17 cellular contexts compared by ENCODE assay signal in genomic region chr10:5895365-5895764, GRCh38. TPM values are rescaled to one million over a fixed set of nuclear protein-coding genes. Genes with fewer than 3 reads are reported as not detected.
DNase-seq lines count a peak whose midpoint lies in the region; ATAC-seq and TF ChIP-seq lines count a peak whose summit lies in the region.
"Had no signal": no experiment of that assay in that cellular context is flagged by ENCODE, and none has a peak within 500 bp of the region (broad histone marks: within the 10 kb centered on the region; RNA-seq: fewer than 3 reads in every experiment).

No MANE protein-coding gene starts in this region.

- DNase-seq in heart left ventricle, result no peak
- no peak for DNase-seq in cardiac septum (ENCODE audit: low spot score)
- DNase-seq in T-helper 17 cell, result no peak
- DNase-seq in stimulated activated CD4-positive, alpha-beta T cell treated with anti-CD3 and anti-CD28 coated beads, Interleukin-2, amount 100 ng/mL, for 24 hours, result no peak
- no peak for DNase-seq in SKM-1 (lab: John Stamatoyannopoulos, UW; ENCODE audit: unreplicated experiment)
- DNase-seq: DMS53, Karpas-422, midbrain, NCI-H1417, NCI-H345, nucleus accumbens, SIG-M5 had no signal

- WGBS in heart left ventricle, 4 donors, result 71 to 86% (median 80%) methylated on average over 3 of the region's 3 CpGs

- H3K27ac ChIP-seq in heart left ventricle, result peak overlapping the region in 9 of 12 donors; percentile 14 to 87 (median 59)
- H3K27ac ChIP-seq: adrenal gland, epithelial cell of prostate, upper lobe of left lung had no signal

- TF ChIP-seq POLR2A in heart left ventricle (IDR thresholded peaks at IDR 0.05), result no peak

- H3K9me3 ChIP-seq in heart left ventricle (peaks cover 0 to 9% (median 3%) of the 10 kb centered on the region in 12 donors), T-helper 17 cell (ENCODE audit: control insufficient read depth, low read length, poor library complexity, severe bottlenecking) (no peaks in the 10 kb centered on the region)
- H3K9me3 ChIP-seq: adrenal gland had no signal

- peaks cover 2 to 74% (median 52%) of the 10 kb centered on the region in 12 donors for H3K4me1 ChIP-seq in heart left ventricle

- no peaks in the 10 kb centered on the region for H3K27me3 Mint-ChIP-seq in T-helper 17 cell
- H3K27me3 Mint-ChIP-seq in stimulated activated memory B cell treated with anti-CD40 and anti-IgM and Interleukin-4, amounts not matched to agents 10 μg/mL and 1 μg/mL and 100 μg/mL, for 72 hours, result no peaks in the 10 kb centered on the region

- ATAC-seq in heart left ventricle (no peak), GM19395 (IDR thresholded peaks at IDR 0.05; ENCODE audit: unreplicated experiment) (peak; percentile 15), T-helper 17 cell (no peak)
- ATAC-seq in stimulated activated memory B cell treated with anti-CD40 and anti-IgM and Interleukin-4, amounts not matched to agents 10 μg/mL and 1 μg/mL and 100 μg/mL, for 72 hours, result no peak

- no peak for TF ChIP-seq CTCF in heart left ventricle (IDR thresholded peaks at IDR 0.05)

- H3K4me1 Mint-ChIP-seq in T-helper 17 cell, result peaks cover 44% of the 10 kb centered on the region
- peaks cover 68% of the 10 kb centered on the region for H3K4me1 Mint-ChIP-seq in stimulated activated memory B cell treated with anti-CD40 and anti-IgM and Interleukin-4, amounts not matched to agents 10 μg/mL and 1 μg/mL and 100 μg/mL, for 72 hours

- peaks cover 0 to 50% (median 25%) of the 10 kb centered on the region in 9 donors for H3K36me3 ChIP-seq in heart left ventricle

- H3K4me3 ChIP-seq in heart left ventricle, result no peak overlapping the region
- H3K4me3 ChIP-seq: adrenal gland, upper lobe of left lung had no signal

- intact Hi-C loops in heart left ventricle (cut with DNase I), result loop anchor here in 1 of 10 donors (10.0 kb wide), 1 partner anchor 189 kb away; the partner anchor contains the start of gene RBM17
- intact Hi-C loops in cardiac septum (cut with DNase I), result no loop called here

- peak overlapping the region; percentile 65 for H3K4me3 Mint-ChIP-seq in T-helper 17 cell
- H3K4me3 Mint-ChIP-seq in stimulated activated memory B cell treated with anti-CD40 and anti-IgM and Interleukin-4, amounts not matched to agents 10 μg/mL and 1 μg/mL and 100 μg/mL, for 72 hours, result peak overlapping the region; percentile 36

- peaks cover 2% of the 10 kb centered on the region for H3K36me3 Mint-ChIP-seq in T-helper 17 cell (ENCODE audit: low read depth)
- H3K36me3 Mint-ChIP-seq in stimulated activated memory B cell treated with anti-CD40 and anti-IgM and Interleukin-4, amounts not matched to agents 10 μg/mL and 1 μg/mL and 100 μg/mL, for 72 hours, result peaks cover 61% of the 10 kb centered on the region

- peak overlapping the region; percentile 91 for H3K27ac Mint-ChIP-seq in T-helper 17 cell
- H3K27ac Mint-ChIP-seq in stimulated activated memory B cell treated with anti-CD40 and anti-IgM and Interleukin-4, amounts not matched to agents 10 μg/mL and 1 μg/mL and 100 μg/mL, for 72 hours, result peak overlapping the region; percentile 87

- no peaks in the 10 kb centered on the region for H3K27me3 ChIP-seq in heart left ventricle
- H3K27me3 ChIP-seq: adrenal gland, upper lobe of left lung had no signal

- no peaks in the 10 kb centered on the region for H3K9me3 Mint-ChIP-seq in stimulated activated memory B cell treated with anti-CD40 and anti-IgM and Interleukin-4, amounts not matched to agents 10 μg/mL and 1 μg/mL and 100 μg/mL, for 72 hours

RNA-seq across cellular contexts. Expression of gene FBH1, which starts 5.3 kb away (rescaled TPM):
- total RNA-seq in heart left ventricle (100 to 1,000 TPM in 2 of 9 donors, 10 to 100 TPM in 7; 57.4 to 111 (median 83.5) TPM), cardiac septum (73.8 TPM), T-helper 17 cell (10 to 100 TPM; 51.6 to 69.0 TPM)
- 10 to 100 TPM; 59.1 to 84.4 TPM for polyA plus RNA-seq in heart left ventricle

RNA-seq across cellular contexts. Expression of gene ANKRD16, which starts 5.7 kb away (rescaled TPM):
- total RNA-seq in heart left ventricle (1 to 10 TPM; 1.7 to 5.0 (median 2.9) TPM), cardiac septum (3.9 TPM), T-helper 17 cell (1 to 10 TPM; 3.2 to 4.0 TPM)
- 1 to 10 TPM; 2.0 to 2.7 TPM for polyA plus RNA-seq in heart left ventricle
